27 cellular contexts compared by ENCODE assay signal in the genomic region with DNA sequence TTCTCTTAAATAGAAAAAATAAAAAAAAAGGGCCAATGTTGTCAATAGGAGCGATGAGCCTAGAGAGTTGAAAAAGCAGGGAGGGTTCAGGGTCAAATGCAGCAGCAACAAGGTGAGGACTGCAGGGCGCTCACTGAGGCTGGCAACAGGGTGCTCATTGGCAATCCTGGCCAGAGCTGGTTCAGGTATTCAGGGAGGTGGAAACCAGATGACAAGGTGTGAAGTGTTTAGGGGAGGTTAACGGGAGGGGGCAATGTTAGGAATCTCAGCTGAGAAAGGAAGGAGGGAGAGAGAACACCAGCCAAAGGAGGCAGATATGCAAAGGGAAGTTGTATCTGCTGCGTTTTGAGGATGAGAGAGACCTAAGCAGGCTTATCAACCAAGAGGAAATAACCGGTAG.
"Had no signal": no experiment of that assay in that cellular context is flagged by ENCODE, and none has a peak within 500 bp of the region (broad histone marks: within the 10 kb centered on the region; RNA-seq: fewer than 3 reads in every experiment).

No MANE protein-coding gene starts in this region.

- H3K9me3 Mint-ChIP-seq: activated B cell treated with CpG ODN at 0.5 μM for 24 hours; activated CD4-positive, alpha-beta T cell treated with anti-CD3 and anti-CD28 coated beads, Interleukin-2, amount 10 ng/mL, durations not matched to agents 24 days and 14 days; activated T-cell treated with anti-CD3 and anti-CD28 coated beads, Interleukin-2, amount 50 U/mL, for 24 hours; activated T-helper 1 cell treated with anti-CD3 and anti-CD28 coated beads, Interleukin-12 subunit alpha, Interleukin-12 subunit beta, Interleukin-2, Interleukin-4 antibody, amounts not matched to agents 30 ng/mL and 10 ng/mL and 1 ng/mL, durations not matched to agents 14 hours and 24 hours and 36 hours had no signal

- H3K36me3 Mint-ChIP-seq: activated CD8-positive, alpha-beta memory T cell treated with anti-CD3 and anti-CD28 coated beads, Interleukin-2, amount 10 ng/mL, durations not matched to agents 7 days and 5 days; brain; T-cell had no signal

- H3K27ac Mint-ChIP-seq: activated B cell treated with CpG ODN at 0.5 μM for 24 hours; activated CD4-positive, alpha-beta T cell treated with anti-CD3 and anti-CD28 coated beads, Interleukin-2, amount 10 ng/mL, durations not matched to agents 24 days and 14 days; activated CD8-positive, alpha-beta memory T cell treated with anti-CD3 and anti-CD28 coated beads, Interleukin-2, amount 10 ng/mL, durations not matched to agents 7 days and 5 days; activated naive CD4-positive, alpha-beta T cell treated with anti-CD3 and anti-CD28 coated beads, Interleukin-2, amount 50 U/mL, for 72 hours; activated naive CD8-positive, alpha-beta T cell treated with anti-CD3 and anti-CD28 coated beads, Interleukin-2, amount 50 U/mL, for 24 hours; activated T-cell treated with anti-CD3 and anti-CD28 coated beads, Interleukin-2, amount 50 U/mL, for 24 hours; activated T-helper 1 cell treated with anti-CD3 and anti-CD28 coated beads, Interleukin-12 subunit alpha, Interleukin-12 subunit beta, Interleukin-2, Interleukin-4 antibody, amounts not matched to agents 30 ng/mL and 10 ng/mL and 1 ng/mL, durations not matched to agents 14 hours and 24 hours and 36 hours; brain; T-cell had no signal

- H3K27me3 Mint-ChIP-seq: activated CD4-positive, alpha-beta T cell treated with anti-CD3 and anti-CD28 coated beads, Interleukin-2, amount 10 ng/mL, durations not matched to agents 24 days and 14 days; activated CD8-positive, alpha-beta memory T cell treated with anti-CD3 and anti-CD28 coated beads, Interleukin-2, amount 10 ng/mL, durations not matched to agents 7 days and 5 days; activated naive CD8-positive, alpha-beta T cell treated with anti-CD3 and anti-CD28 coated beads, Interleukin-2, amount 50 U/mL, for 24 hours; brain; central memory CD8-positive, alpha-beta T cell had no signal

- H3K4me1 Mint-ChIP-seq: activated B cell treated with CpG ODN at 0.5 μM for 24 hours; activated CD4-positive, alpha-beta T cell treated with anti-CD3 and anti-CD28 coated beads, Interleukin-2, amount 10 ng/mL, durations not matched to agents 24 days and 14 days; activated CD8-positive, alpha-beta memory T cell treated with anti-CD3 and anti-CD28 coated beads, Interleukin-2, amount 10 ng/mL, durations not matched to agents 7 days and 5 days; activated naive CD8-positive, alpha-beta T cell treated with anti-CD3 and anti-CD28 coated beads, Interleukin-2, amount 50 U/mL, for 24 hours; central memory CD8-positive, alpha-beta T cell; T-cell had no signal

- H3K4me3 Mint-ChIP-seq: activated B cell treated with CpG ODN at 0.5 μM for 24 hours; activated CD4-positive, alpha-beta T cell treated with anti-CD3 and anti-CD28 coated beads, Interleukin-2, amount 10 ng/mL, durations not matched to agents 24 days and 14 days; activated CD8-positive, alpha-beta memory T cell treated with anti-CD3 and anti-CD28 coated beads, Interleukin-2, amount 10 ng/mL, durations not matched to agents 7 days and 5 days; activated naive CD8-positive, alpha-beta T cell treated with anti-CD3 and anti-CD28 coated beads, Interleukin-2, amount 50 U/mL, for 24 hours; activated T-cell treated with anti-CD3 and anti-CD28 coated beads, Interleukin-2, amount 50 U/mL, for 24 hours; activated T-helper 1 cell treated with anti-CD3 and anti-CD28 coated beads, Interleukin-12 subunit alpha, Interleukin-12 subunit beta, Interleukin-2, Interleukin-4 antibody, amounts not matched to agents 30 ng/mL and 10 ng/mL and 1 ng/mL, durations not matched to agents 14 hours and 24 hours and 36 hours; brain; central memory CD8-positive, alpha-beta T cell; T-cell had no signal

- DNase-seq: activated B cell treated with CpG ODN at 0.5 μM for 24 hours; activated CD4-positive, alpha-beta T cell treated with anti-CD3 and anti-CD28 coated beads for 1 hour; activated CD4-positive, alpha-beta T cell treated with anti-CD3 and anti-CD28 coated beads, Interleukin-2, amount 10 ng/mL, durations not matched to agents 24 days and 14 days; activated CD4-positive, alpha-beta T cell treated with anti-CD3 and anti-CD28 coated beads, Interleukin-2, amount 50 U/mL, for 48 hours; activated CD8-positive, alpha-beta memory T cell treated with anti-CD3 and anti-CD28 coated beads, Interleukin-2, amount 10 ng/mL, durations not matched to agents 7 days and 5 days; activated effector memory CD4-positive, alpha-beta T cell treated with Interleukin-2 at 50 U/mL for 16 hours; activated naive CD4-positive, alpha-beta T cell; activated naive CD8-positive, alpha-beta T cell treated with anti-CD3 and anti-CD28 coated beads, Interleukin-2, amount 50 U/mL, for 24 hours; activated T-cell treated with anti-CD3 and anti-CD28 coated beads, Interleukin-2, amount 50 U/mL, for 24 hours; amniotic stem cell; Kasumi-1; KBM-7; NCI-H1105; NCI-H1436; NCI-H1694 treated with DMSO at 0.1 percent for 48 hours; NCI-H2029 treated with DMSO at 0.1 percent for 48 hours; NCI-H510A treated with DMSO at 0.1 percent for 48 hours; NCI-H69; PC-3; SIG-M5; T-cell; T-helper 2 cell; T1000 had no signal

- ATAC-seq: activated CD8-positive, alpha-beta memory T cell treated with anti-CD3 and anti-CD28 coated beads, Interleukin-2, amount 10 ng/mL, durations not matched to agents 7 days and 5 days; activated naive CD4-positive, alpha-beta T cell treated with anti-CD3 and anti-CD28 coated beads, Interleukin-2, amount 50 U/mL, for 72 hours; activated naive CD8-positive, alpha-beta T cell treated with anti-CD3 and anti-CD28 coated beads, Interleukin-2, amount 50 U/mL, for 24 hours; PC-3; T-cell had no signal
